1 cellular context compared by ENCODE assay signal in the genomic region with DNA sequence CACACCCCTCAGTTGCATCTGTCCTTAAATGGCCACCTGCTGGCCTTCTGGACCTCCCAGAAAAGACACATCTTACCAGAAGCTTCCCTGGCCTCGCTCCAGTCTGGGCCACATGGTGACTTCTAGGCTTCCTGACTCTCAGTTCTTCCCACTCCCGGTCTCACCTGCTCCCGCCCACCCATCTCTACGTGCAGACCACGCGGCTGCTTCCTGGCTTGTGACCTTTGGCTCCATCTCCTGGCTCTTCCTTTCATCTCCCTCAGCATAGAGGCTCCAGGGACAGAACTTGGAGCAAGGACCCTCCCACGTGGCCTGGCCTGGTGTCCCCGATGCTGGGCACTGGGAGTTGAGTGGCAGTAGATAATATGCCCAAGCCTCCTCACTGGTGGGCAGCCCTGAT.
TF ChIP-seq lines count a peak whose summit lies in the region.

No MANE protein-coding gene starts in this region.

TF ChIP-seq in HepG2, 621 proteins besides CTCF, POLR2A, EP300 and RAD21 (continued from another document and continues in another):
- TF ChIP-seq, protein P1, sequence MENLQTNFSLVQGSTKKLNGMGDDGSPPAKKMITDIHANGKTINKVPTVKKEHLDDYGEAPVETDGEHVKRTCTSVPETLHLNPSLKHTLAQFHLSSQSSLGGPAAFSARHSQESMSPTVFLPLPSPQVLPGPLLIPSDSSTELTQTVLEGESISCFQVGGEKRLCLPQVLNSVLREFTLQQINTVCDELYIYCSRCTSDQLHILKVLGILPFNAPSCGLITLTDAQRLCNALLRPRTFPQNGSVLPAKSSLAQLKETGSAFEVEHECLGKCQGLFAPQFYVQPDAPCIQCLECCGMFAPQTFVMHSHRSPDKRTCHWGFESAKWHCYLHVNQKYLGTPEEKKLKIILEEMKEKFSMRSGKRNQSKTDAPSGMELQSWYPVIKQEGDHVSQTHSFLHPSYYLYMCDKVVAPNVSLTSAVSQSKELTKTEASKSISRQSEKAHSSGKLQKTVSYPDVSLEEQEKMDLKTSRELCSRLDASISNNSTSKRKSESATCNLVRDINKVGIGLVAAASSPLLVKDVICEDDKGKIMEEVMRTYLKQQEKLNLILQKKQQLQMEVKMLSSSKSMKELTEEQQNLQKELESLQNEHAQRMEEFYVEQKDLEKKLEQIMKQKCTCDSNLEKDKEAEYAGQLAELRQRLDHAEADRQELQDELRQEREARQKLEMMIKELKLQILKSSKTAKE (CRISPR knock-in tag; IDR thresholded peaks at IDR 0.05; ENCODE audit: borderline replicate concordance): peak; percentile 71
- TF ChIP-seq FOXJ3 (CRISPR knock-in tag; IDR thresholded peaks at IDR 0.05; ENCODE audit: borderline replicate concordance) (0 out of 2 replicates have a peak, but pooled peaks have one; percentile 28), MED8 (CRISPR knock-in tag; IDR thresholded peaks at IDR 0.05; ENCODE audit: insufficient replicate concordance) (peak; percentile 67), ZC3H13 (CRISPR knock-in tag; IDR thresholded peaks at IDR 0.05) (peak; percentile 93), BCL3 (CRISPR knock-in tag; IDR thresholded peaks at IDR 0.05) (peak; percentile 83; the same call in 1 of the 2 replicates), ZBTB26 (CRISPR knock-in tag; IDR thresholded peaks at IDR 0.05; ENCODE audit: borderline replicate concordance) (peak; percentile 93), NAIF1 (CRISPR knock-in tag; IDR thresholded peaks at IDR 0.05; ENCODE audit: borderline replicate concordance) (no peak), GLMP (CRISPR knock-in tag; IDR thresholded peaks at IDR 0.05; ENCODE audit: borderline replicate concordance) (no peak; the same call in 1 of the 2 replicates), ZNF251 (CRISPR knock-in tag; IDR thresholded peaks at IDR 0.05) (peak; percentile 91), ARHGAP35 (CRISPR knock-in tag; IDR thresholded peaks at IDR 0.05; ENCODE audit: borderline replicate concordance) (peak; percentile 90; the same call in 1 of the 2 replicates), SRSF1 (optimal IDR thresholded peaks at IDR 0.05; ENCODE audit: low read depth, low read length) (no peak), EEA1 (CRISPR knock-in tag; IDR thresholded peaks at IDR 0.05; ENCODE audit: borderline replicate concordance) (no peak), NFATC3 (CRISPR knock-in tag; IDR thresholded peaks at IDR 0.05) (0 out of 2 replicates have a peak, but pooled peaks have one; percentile 36), ZNF891 (CRISPR knock-in tag; IDR thresholded peaks at IDR 0.05) (peak; percentile 97), ZNF619 (CRISPR knock-in tag; IDR thresholded peaks at IDR 0.05) (peak; percentile 75; the same call in 1 of the 2 replicates), ZNF598 (CRISPR knock-in tag; IDR thresholded peaks at IDR 0.05; ENCODE audit: borderline replicate concordance) (no peak), ZNF24 (IDR thresholded peaks at IDR 0.05) (no peak), IKZF4 (CRISPR knock-in tag; IDR thresholded peaks at IDR 0.05; ENCODE audit: borderline replicate concordance, low read depth, not compliant biosample characterization) (peak; percentile 85), ZNF674 (CRISPR knock-in tag; IDR thresholded peaks at IDR 0.05; ENCODE audit: low read depth) (no peak), ZNF124 (CRISPR knock-in tag; IDR thresholded peaks at IDR 0.05) (peak; percentile 80), WIZ (CRISPR knock-in tag; IDR thresholded peaks at IDR 0.05) (no peak), ZFYVE20 (CRISPR knock-in tag; IDR thresholded peaks at IDR 0.05; ENCODE audit: borderline replicate concordance, low read depth) (no peak), ZBTB42 (CRISPR knock-in tag; IDR thresholded peaks at IDR 0.05) (peak; percentile 95), ZNF576 (CRISPR knock-in tag; IDR thresholded peaks at IDR 0.05) (no peak), RARA (CRISPR knock-in tag; IDR thresholded peaks at IDR 0.05) (peak; percentile 76), ZFAT (CRISPR knock-in tag; conservative IDR thresholded peaks at IDR 0.05) (no peak), HOXA3 (CRISPR knock-in tag; IDR thresholded peaks at IDR 0.05) (peak; percentile 92), XBP1 (CRISPR knock-in tag; IDR thresholded peaks at IDR 0.05) (peak; percentile 67; the same call in 1 of the 2 replicates), KAT2B (IDR thresholded peaks at IDR 0.05; ENCODE audit: borderline replicate concordance, low read depth, low read length) (no peak), GABPA (IDR thresholded peaks at IDR 0.05; ENCODE audit: low read depth, low read length) (no peak), GABPA (CRISPR knock-in tag; IDR thresholded peaks at IDR 0.05; ENCODE audit: low read depth) (peak; percentile 35; the same call in 1 of the 2 replicates), NCOA5 (CRISPR knock-in tag; IDR thresholded peaks at IDR 0.05) (no peak), PAX8 (CRISPR knock-in tag; IDR thresholded peaks at IDR 0.05; ENCODE audit: borderline replicate concordance) (no peak), ZSCAN31 (CRISPR knock-in tag; IDR thresholded peaks at IDR 0.05; ENCODE audit: low read depth) (peak; percentile 51; the same call in 1 of the 2 replicates), MTF2 (CRISPR knock-in tag; IDR thresholded peaks at IDR 0.05; ENCODE audit: borderline replicate concordance) (no peak), NCOR1 (IDR thresholded peaks at IDR 0.05; ENCODE audit: borderline replicate concordance, low read length) (no peak), RORA (CRISPR knock-in tag; IDR thresholded peaks at IDR 0.05) (no peak), FOXA3 (CRISPR knock-in tag; IDR thresholded peaks at IDR 0.05) (peak; percentile 50), KLF12 (CRISPR knock-in tag; IDR thresholded peaks at IDR 0.05; ENCODE audit: borderline replicate concordance) (no peak), HNRNPUL1 (IDR thresholded peaks at IDR 0.05; ENCODE audit: low read depth, low read length) (no peak), BORCS8-MEF2B (CRISPR knock-in tag; IDR thresholded peaks at IDR 0.05) (peak; percentile 86; the same call in 1 of the 2 replicates), AGO2 (optimal IDR thresholded peaks at IDR 0.05; ENCODE audit: low read depth, low read length) (no peak), ZNF138 (CRISPR knock-in tag; IDR thresholded peaks at IDR 0.05; ENCODE audit: low read depth) (peak; percentile 89; the same call in 1 of the 2 replicates)
- TF ChIP-seq, protein P2, sequence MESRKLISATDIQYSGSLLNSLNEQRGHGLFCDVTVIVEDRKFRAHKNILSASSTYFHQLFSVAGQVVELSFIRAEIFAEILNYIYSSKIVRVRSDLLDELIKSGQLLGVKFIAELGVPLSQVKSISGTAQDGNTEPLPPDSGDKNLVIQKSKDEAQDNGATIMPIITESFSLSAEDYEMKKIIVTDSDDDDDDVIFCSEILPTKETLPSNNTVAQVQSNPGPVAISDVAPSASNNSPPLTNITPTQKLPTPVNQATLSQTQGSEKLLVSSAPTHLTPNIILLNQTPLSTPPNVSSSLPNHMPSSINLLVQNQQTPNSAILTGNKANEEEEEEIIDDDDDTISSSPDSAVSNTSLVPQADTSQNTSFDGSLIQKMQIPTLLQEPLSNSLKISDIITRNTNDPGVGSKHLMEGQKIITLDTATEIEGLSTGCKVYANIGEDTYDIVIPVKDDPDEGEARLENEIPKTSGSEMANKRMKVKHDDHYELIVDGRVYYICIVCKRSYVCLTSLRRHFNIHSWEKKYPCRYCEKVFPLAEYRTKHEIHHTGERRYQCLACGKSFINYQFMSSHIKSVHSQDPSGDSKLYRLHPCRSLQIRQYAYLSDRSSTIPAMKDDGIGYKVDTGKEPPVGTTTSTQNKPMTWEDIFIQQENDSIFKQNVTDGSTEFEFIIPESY (CRISPR knock-in tag; IDR thresholded peaks at IDR 0.05): peak; percentile 94
- TF ChIP-seq, protein P3, sequence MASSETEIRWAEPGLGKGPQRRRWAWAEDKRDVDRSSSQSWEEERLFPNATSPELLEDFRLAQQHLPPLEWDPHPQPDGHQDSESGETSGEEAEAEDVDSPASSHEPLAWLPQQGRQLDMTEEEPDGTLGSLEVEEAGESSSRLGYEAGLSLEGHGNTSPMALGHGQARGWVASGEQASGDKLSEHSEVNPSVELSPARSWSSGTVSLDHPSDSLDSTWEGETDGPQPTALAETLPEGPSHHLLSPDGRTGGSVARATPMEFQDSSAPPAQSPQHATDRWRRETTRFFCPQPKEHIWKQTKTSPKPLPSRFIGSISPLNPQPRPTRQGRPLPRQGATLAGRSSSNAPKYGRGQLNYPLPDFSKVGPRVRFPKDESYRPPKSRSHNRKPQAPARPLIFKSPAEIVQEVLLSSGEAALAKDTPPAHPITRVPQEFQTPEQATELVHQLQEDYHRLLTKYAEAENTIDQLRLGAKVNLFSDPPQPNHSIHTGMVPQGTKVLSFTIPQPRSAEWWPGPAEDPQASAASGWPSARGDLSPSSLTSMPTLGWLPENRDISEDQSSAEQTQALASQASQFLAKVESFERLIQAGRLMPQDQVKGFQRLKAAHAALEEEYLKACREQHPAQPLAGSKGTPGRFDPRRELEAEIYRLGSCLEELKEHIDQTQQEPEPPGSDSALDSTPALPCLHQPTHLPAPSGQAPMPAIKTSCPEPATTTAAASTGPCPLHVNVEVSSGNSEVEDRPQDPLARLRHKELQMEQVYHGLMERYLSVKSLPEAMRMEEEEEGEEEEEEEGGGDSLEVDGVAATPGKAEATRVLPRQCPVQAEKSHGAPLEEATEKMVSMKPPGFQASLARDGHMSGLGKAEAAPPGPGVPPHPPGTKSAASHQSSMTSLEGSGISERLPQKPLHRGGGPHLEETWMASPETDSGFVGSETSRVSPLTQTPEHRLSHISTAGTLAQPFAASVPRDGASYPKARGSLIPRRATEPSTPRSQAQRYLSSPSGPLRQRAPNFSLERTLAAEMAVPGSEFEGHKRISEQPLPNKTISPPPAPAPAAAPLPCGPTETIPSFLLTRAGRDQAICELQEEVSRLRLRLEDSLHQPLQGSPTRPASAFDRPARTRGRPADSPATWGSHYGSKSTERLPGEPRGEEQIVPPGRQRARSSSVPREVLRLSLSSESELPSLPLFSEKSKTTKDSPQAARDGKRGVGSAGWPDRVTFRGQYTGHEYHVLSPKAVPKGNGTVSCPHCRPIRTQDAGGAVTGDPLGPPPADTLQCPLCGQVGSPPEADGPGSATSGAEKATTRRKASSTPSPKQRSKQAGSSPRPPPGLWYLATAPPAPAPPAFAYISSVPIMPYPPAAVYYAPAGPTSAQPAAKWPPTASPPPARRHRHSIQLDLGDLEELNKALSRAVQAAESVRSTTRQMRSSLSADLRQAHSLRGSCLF (CRISPR knock-in tag; IDR thresholded peaks at IDR 0.05; ENCODE audit: borderline replicate concordance): peak; percentile 85; the same call in 1 of the 2 replicates
- TF ChIP-seq, protein P4, sequence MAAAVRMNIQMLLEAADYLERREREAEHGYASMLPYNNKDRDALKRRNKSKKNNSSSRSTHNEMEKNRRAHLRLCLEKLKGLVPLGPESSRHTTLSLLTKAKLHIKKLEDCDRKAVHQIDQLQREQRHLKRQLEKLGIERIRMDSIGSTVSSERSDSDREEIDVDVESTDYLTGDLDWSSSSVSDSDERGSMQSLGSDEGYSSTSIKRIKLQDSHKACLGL (CRISPR knock-in tag; IDR thresholded peaks at IDR 0.05): peak; percentile 83
